ENCODE assay signal across 12 cellular contexts in the genomic region with DNA sequence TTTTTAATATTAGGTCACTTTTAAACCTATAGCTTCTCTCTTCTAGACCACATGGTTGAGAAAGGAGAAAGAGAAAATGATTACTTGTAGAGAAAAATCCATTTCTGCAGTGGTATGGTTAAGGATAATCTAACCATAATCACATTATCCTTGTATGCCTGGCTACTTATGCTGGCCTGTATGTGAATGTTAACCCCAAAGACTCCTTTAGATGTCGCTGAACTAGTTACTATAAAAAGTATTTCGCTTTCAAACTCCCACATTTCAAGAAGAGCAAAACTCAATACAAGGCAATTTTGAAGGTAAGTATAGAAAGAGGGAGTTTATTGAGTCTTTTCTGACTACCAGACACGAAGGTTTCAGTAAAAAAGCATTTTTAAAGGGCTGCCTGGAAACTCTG. TPM values are rescaled to one million over a fixed set of nuclear protein-coding genes. Genes with fewer than 3 reads are reported as not detected.
DNase-seq lines count a peak whose midpoint lies in the region; ATAC-seq, FAIRE-seq and TF ChIP-seq lines count a peak whose summit lies in the region.
"Had no signal": no experiment of that assay in that cellular context is flagged by ENCODE, and none has a peak within 500 bp of the region (broad histone marks: within the 10 kb centered on the region; RNA-seq: fewer than 3 reads in every experiment).

No MANE protein-coding gene starts in this region.

- H3K79me1 ChIP-seq in H9 (ENCODE audit: insufficient read depth, low read depth, low read length, poor library complexity, severe bottlenecking) = no peaks in the 10 kb centered on the region

- H2AFZ ChIP-seq in H9 (ENCODE audit: low read length) (no peak overlapping the region), astrocyte (ENCODE audit: low read depth, low read length) (no peak overlapping the region)

- no peak overlapping the region for H2BK20ac ChIP-seq in H9 (ENCODE audit: low read depth, low read length, poor library complexity, severe bottlenecking)

- peaks cover 7% of the 10 kb centered on the region; the same call in 1 of the 2 replicates for H3K79me2 ChIP-seq in H9 (ENCODE audit: insufficient read depth, low read length)
- peaks cover 55% of the 10 kb centered on the region for H3K79me2 ChIP-seq in astrocyte (ENCODE audit: insufficient read depth, low read length)

- no peak overlapping the region for H2BK12ac ChIP-seq in H9 (ENCODE audit: insufficient read length, low read depth, low read length)

- H3K4me3 Mint-ChIP-seq in H9 = no peak overlapping the region; a peak in 2 of 5 replicates
- H3K4me3 Mint-ChIP-seq in astrocyte (ENCODE audit: unreplicated experiment) = no peak overlapping the region
- H3K4me3 Mint-ChIP-seq in naive B cell = peak overlapping the region in 5 of 8 donors; percentile 21 to 95 (median 86)

- H3K18ac ChIP-seq in H9 (ENCODE audit: insufficient read length, low read depth, low read length) = no peak overlapping the region

- peaks cover 8% of the 10 kb centered on the region for H3K23me2 ChIP-seq in H9 (ENCODE audit: insufficient read length, low read depth, low read length, poor library complexity, severe bottlenecking)

- no peak for ATAC-seq in naive B cell (ENCODE audit: low read depth in 2 of 2)
- no peak for ATAC-seq in GM18868 (IDR thresholded peaks at IDR 0.05; ENCODE audit: unreplicated experiment)
- ATAC-seq: right cardiac atrium had no signal

- TF ChIP-seq CTCF in H9 (conservative IDR thresholded peaks at IDR 0.05) (no peak), astrocyte (IDR thresholded peaks at IDR 0.05; ENCODE audit: insufficient read depth, low read depth, low read length) (no peak)

- H3K4me1 ChIP-seq in BLaER1 (peaks cover 57% of the 10 kb centered on the region), H9 (ENCODE audit: insufficient read depth, low read length) (peaks cover 10% of the 10 kb centered on the region), astrocyte (ENCODE audit: insufficient read depth, low read length) (peaks cover 31% of the 10 kb centered on the region)

- no peak overlapping the region for H3K14ac ChIP-seq in H9 (ENCODE audit: insufficient read depth, low read length)

- WGBS in H9 (ENCODE audit: extremely low coverage, insufficient read length, low lambda C conversion rate) = no CpG with 5 or more reads among the region's 3 CpGs

- no peak overlapping the region for H2AK5ac ChIP-seq in H9 (ENCODE audit: insufficient read length, low read length)

- H3K9ac ChIP-seq in BLaER1 (0 out of 2 replicates have a peak overlapping the region, but pooled peaks have one; percentile 89), H9 (ENCODE audit: extremely low read depth, insufficient read length, low read length) (no peak overlapping the region), astrocyte (ENCODE audit: low read length) (no peak overlapping the region)

- no peak overlapping the region for H3K27ac ChIP-seq in BLaER1
- no peak overlapping the region for H3K27ac ChIP-seq in H9 (ENCODE audit: insufficient read length, low read depth, low read length)
- H3K27ac ChIP-seq in astrocyte (ENCODE audit: low read depth, low read length) = no peak overlapping the region

- FAIRE-seq in astrocyte (lab: Jason Lieb, UNC) (no peak), RCC 7860 (lab: Jason Lieb, UNC) (no peak)

- peak overlapping the region; percentile 97 for H3K4me2 ChIP-seq in BLaER1
- H3K4me2 ChIP-seq in H9 (ENCODE audit: insufficient read depth, insufficient read length, low read length) = peak overlapping the region; percentile 59
- H3K4me2 ChIP-seq in astrocyte (ENCODE audit: low read length) = peak overlapping the region; percentile 99

- H2BK15ac ChIP-seq in H9 (ENCODE audit: low read depth, low read length) = no peak overlapping the region

- H3K27me3 Mint-ChIP-seq in H9 (ENCODE audit: low read depth) (0 out of 2 replicates have a peak, but pooled peaks cover 5% of the 10 kb centered on the region), astrocyte (ENCODE audit: low read depth, unreplicated experiment) (no peaks in the 10 kb centered on the region), naive B cell (no peaks in the 10 kb centered on the region)

- peaks cover 2% of the 10 kb centered on the region; the same call in 1 of the 2 replicates for H3K36me3 ChIP-seq in BLaER1
- H3K36me3 ChIP-seq in astrocyte (ENCODE audit: insufficient read depth, low read length) = no peaks in the 10 kb centered on the region

- H3K36me3 Mint-ChIP-seq in H9 (ENCODE audit: insufficient read depth in 1 of 3, low read depth in 3 of 3) (peaks cover 6 to 8% (median 6%) of the 10 kb centered on the region in 3 experiments; a peak in 6 of 7 replicates), astrocyte (ENCODE audit: low read depth, unreplicated experiment) (no peaks in the 10 kb centered on the region), naive B cell (no peaks in the 10 kb centered on the region)

- DNase-seq in H9 = no peak
- no peak for DNase-seq in astrocyte (ENCODE audit: low read depth)
- DNase-seq in naive B cell = no peak
- DNase-seq in RCC 7860 (ENCODE audit: low spot score) = no peak
- no peak for DNase-seq in UCSD-AML1 (lab: John Stamatoyannopoulos, UW; ENCODE audit: unreplicated experiment)
- no peak for DNase-seq in midbrain (lab: John Stamatoyannopoulos, UW)
- DNase-seq: activated CD4-positive, alpha-beta T cell treated with anti-CD3 and anti-CD28 coated beads for 4 hours; COR-L47; right cardiac atrium; RPMI8226 had no signal

- no peak overlapping the region for H3T11ph ChIP-seq in H9 (ENCODE audit: low read length)

- no peak overlapping the region for H2BK120ac ChIP-seq in H9 (ENCODE audit: low read depth, low read length, poor library complexity, severe bottlenecking)

- H3K4me3 ChIP-seq in BLaER1 (peak overlapping the region; percentile 94; the same call in 1 of the 2 replicates), astrocyte (ENCODE audit: insufficient read depth, low read depth, low read length) (peak overlapping the region; percentile 7)

- no peak overlapping the region for H4K5ac ChIP-seq in H9 (ENCODE audit: insufficient read length, low read depth, low read length)

- no peak overlapping the region for H4K91ac ChIP-seq in H9 (ENCODE audit: insufficient read length, low read depth, low read length)

- H3K4me1 Mint-ChIP-seq in H9 = peaks cover 59 to 66% of the 10 kb centered on the region in 2 experiments
- H3K4me1 Mint-ChIP-seq in astrocyte (ENCODE audit: low read depth, unreplicated experiment) = peaks cover 21% of the 10 kb centered on the region
- H3K4me1 Mint-ChIP-seq in naive B cell = peaks cover 40 to 56% (median 48%) of the 10 kb centered on the region in 3 donors

- H3K23ac ChIP-seq in H9 (ENCODE audit: insufficient read length, low read depth, low read length) = no peak overlapping the region

- H4K8ac ChIP-seq in H9 (replicated peaks; ENCODE audit: insufficient read length, low read depth, low read length) = no peak overlapping the region

- H3K9me3 Mint-ChIP-seq in H9 = no peaks in the 10 kb centered on the region
- no peaks in the 10 kb centered on the region for H3K9me3 Mint-ChIP-seq in astrocyte (ENCODE audit: unreplicated experiment)
- no peaks in the 10 kb centered on the region for H3K9me3 Mint-ChIP-seq in naive B cell

- H4K20me1 ChIP-seq in BLaER1 = peaks cover 69% of the 10 kb centered on the region
- no peaks in the 10 kb centered on the region for H4K20me1 ChIP-seq in H9 (ENCODE audit: control insufficient read depth, insufficient read depth, insufficient read length)
- peaks cover 52% of the 10 kb centered on the region for H4K20me1 ChIP-seq in astrocyte (ENCODE audit: insufficient read depth, low read length)

- H3K27me3 ChIP-seq in BLaER1 (no peaks in the 10 kb centered on the region), H9 (ENCODE audit: insufficient read depth, low read length) (no peaks in the 10 kb centered on the region), astrocyte (ENCODE audit: insufficient read depth, low read length) (no peaks in the 10 kb centered on the region)

- H3K27ac Mint-ChIP-seq in H9 = no peak overlapping the region; a peak in 1 of 7 replicates
- H3K27ac Mint-ChIP-seq in astrocyte (ENCODE audit: unreplicated experiment) = no peak overlapping the region
- peak overlapping the region in 1 of 6 donors; percentile 69 for H3K27ac Mint-ChIP-seq in naive B cell

- H3K9me3 ChIP-seq in BLaER1 (no peaks in the 10 kb centered on the region), H9 (ENCODE audit: control insufficient read depth, low read depth, low read length) (no peaks in the 10 kb centered on the region), astrocyte (ENCODE audit: insufficient read depth, low read depth, low read length) (no peaks in the 10 kb centered on the region)

- no peak overlapping the region for H3K4ac ChIP-seq in H9 (ENCODE audit: low read depth, low read length)

- H3K56ac ChIP-seq in H9 (ENCODE audit: insufficient read length, low read depth, low read length) = no peak overlapping the region

- no peak overlapping the region for H2BK5ac ChIP-seq in H9 (ENCODE audit: insufficient read length, low read length)

RNA-seq across cellular contexts. Expression of a gene that starts 2.2 kb away (rescaled TPM):
- total RNA-seq in H9 (2021) = 14.2 and 15.7 TPM in 2 replicates
- 7.9 and 10.0 TPM in 2 replicates for total RNA-seq in astrocyte
- polyA plus RNA-seq in naive B cell (ENCODE audit: low read depth in 6 of 6) = 10 to 100 TPM; 11.2 to 15.4 (median 12.6) TPM

RNA-seq across cellular contexts. Expression of a gene that starts 42.9 kb away (rescaled TPM):
- 0.85 and 1.6 TPM in 2 replicates for total RNA-seq in H9 (2021)
- 2.2 and 2.7 TPM in 2 replicates for total RNA-seq in astrocyte
- not detected for polyA plus RNA-seq in naive B cell (ENCODE audit: low read depth in 6 of 6)

Comparison
In these comparisons a context has a peak if more than half of its experiments do, and no peak if none do; other contexts are left out.
1. H3K4me3 Mint-ChIP-seq: peak in naive B cell (5 of 8); none in H9 (0 of 2) and astrocyte (single experiment).
2. Peak in every context shown above with its lines, with median percentiles within 50 percentile points of each other: H3K4me2 ChIP-seq.